9 cellular contexts compared by ENCODE assay signal in the genomic region with DNA sequence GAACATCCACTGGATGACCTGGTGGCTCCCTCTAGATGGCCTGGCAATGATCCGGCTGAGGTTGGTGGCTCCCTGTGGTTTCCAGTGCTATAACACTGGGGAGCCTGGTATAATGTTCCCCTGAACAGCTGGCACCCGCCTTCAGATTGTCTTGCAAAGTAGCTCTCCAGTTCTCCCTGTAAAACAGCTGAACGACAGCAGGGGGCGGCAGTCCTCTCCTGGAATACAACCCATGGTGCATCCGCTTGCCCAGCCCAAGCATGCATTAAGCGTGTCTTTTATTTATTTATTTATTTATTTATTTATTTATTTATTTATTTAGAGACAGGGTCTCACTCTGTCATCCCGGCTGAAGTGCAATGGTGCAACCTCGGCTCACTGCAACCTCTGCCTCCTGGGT.
DNase-seq lines count a peak whose midpoint lies in the region; ATAC-seq, FAIRE-seq and TF ChIP-seq lines count a peak whose summit lies in the region.
"Had no signal": no experiment of that assay in that cellular context is flagged by ENCODE, and none has a peak within 500 bp of the region (broad histone marks: within the 10 kb centered on the region; RNA-seq: fewer than 3 reads in every experiment).

No MANE protein-coding gene starts in this region.

- 6% methylated on average over 8 of the region's 8 CpGs for WGBS in GM12878 (ENCODE audit: insufficient coverage, insufficient replicate concordance, low lambda C conversion rate, missing lambda C conversion rate)

- no peak for ATAC-seq in activated CD4-positive, alpha-beta T cell treated with anti-CD3 and anti-CD28 coated beads for 36 hours
- ATAC-seq in GM12878: peak; percentile 53

- POLR2A ChIA-PET in activated CD4-positive, alpha-beta T cell treated with anti-CD3 and anti-CD28 coated beads for 36 hours (lab: Charles Lee): no interaction called here
- POLR2A ChIA-PET in GM12878 (lab: Charles Lee): no interaction called here

- no TSS peak for BruUV-seq in GM12878 (replicated peaks; lab: Mats Ljungman, UMichigan)

- H2AFZ ChIP-seq in GM12878 (ENCODE audit: control insufficient read depth, low read depth, low read length): no peak overlapping the region

- no peak for TF ChIP-seq POLR2A in GM12878 (IDR thresholded peaks at IDR 0.05; ENCODE audit: low read depth, low read length)

- no peaks in the 10 kb centered on the region for H3K9me3 ChIP-seq in GM12878 (replicated peaks; ENCODE audit: control insufficient read depth, insufficient read depth, low read length)

- FAIRE-seq in GM12878 (lab: Jason Lieb, UNC): no peak
- FAIRE-seq: G401.6 had no signal

- peak; percentile 36 to 52 (median 37); a peak in 5 of 6 replicates for TF ChIP-seq CTCF in GM12878 (IDR thresholded peaks at IDR 0.05 in 2 of 3, conservative IDR thresholded peaks at IDR 0.05 in 1 of 3; ENCODE audit: control insufficient read depth in 2 of 3, extremely low read depth in 1 of 3, insufficient read depth in 1 of 3, low read depth in 3 of 3, low read length in 3 of 3)
- peak; percentile 53 for TF ChIP-seq CTCF in progenitor cell of endocrine pancreas (IDR thresholded peaks at IDR 0.05; ENCODE audit: unreplicated experiment)

- H3K27me3 Mint-ChIP-seq in activated CD4-positive, alpha-beta T cell treated with anti-CD3 and anti-CD28 coated beads for 36 hours: peaks cover 20% of the 10 kb centered on the region
- peaks cover 29% of the 10 kb centered on the region for H3K27me3 Mint-ChIP-seq in progenitor cell of endocrine pancreas

- H3K4me2 ChIP-seq in GM12878 (ENCODE audit: control insufficient read depth, insufficient read depth): no peak overlapping the region

- H3K9me3 Mint-ChIP-seq in activated CD4-positive, alpha-beta T cell treated with anti-CD3 and anti-CD28 coated beads for 36 hours (ENCODE audit: low read depth): no peaks in the 10 kb centered on the region
- H3K9me3 Mint-ChIP-seq in progenitor cell of endocrine pancreas (ENCODE audit: low read depth): no peaks in the 10 kb centered on the region

- in situ Hi-C loops in GM12878 (cut with MboI): no loop called here

- H3K4me1 ChIP-seq in GM12878 (ENCODE audit: control insufficient read depth, insufficient read depth, low read length): no peaks in the 10 kb centered on the region

- H3K27ac Mint-ChIP-seq in activated CD4-positive, alpha-beta T cell treated with anti-CD3 and anti-CD28 coated beads for 36 hours: no peak overlapping the region
- no peak overlapping the region for H3K27ac Mint-ChIP-seq in progenitor cell of endocrine pancreas

- H3K4me3 Mint-ChIP-seq in activated CD4-positive, alpha-beta T cell treated with anti-CD3 and anti-CD28 coated beads for 36 hours: no peak overlapping the region
- no peak overlapping the region for H3K4me3 Mint-ChIP-seq in progenitor cell of endocrine pancreas (ENCODE audit: low read depth)

- H3K9ac ChIP-seq in GM12878 (ENCODE audit: control insufficient read depth, insufficient read depth, low read length): no peak overlapping the region

- RAD21 ChIA-PET in GM12878 (lab: Charles Lee; ENCODE audit: unreplicated experiment): interaction anchor here (0.5 to 2.6 kb wide), 3 partner anchors 16 to 178 kb away, joined by 3 to 8 read pairs (median 6); no protein-coding TSS in a partner anchor

- peak; percentile 50 for TF ChIP-seq RAD21 in GM12878 (IDR thresholded peaks at IDR 0.05; ENCODE audit: insufficient read depth, low read depth, low read length)

- H3K4me3 ChIP-seq in GM12878: no peak overlapping the region

- H3K79me2 ChIP-seq in GM12878 (ENCODE audit: control insufficient read depth, insufficient read depth, low read length): no peaks in the 10 kb centered on the region

- no peak overlapping the region for H3K27ac ChIP-seq in GM12878 (ENCODE audit: control insufficient read depth, insufficient read depth)

- H3K27me3 ChIP-seq in GM12878 (replicated peaks in 1 of 2; ENCODE audit: control insufficient read depth in 2 of 2, insufficient read depth in 2 of 2, low read length in 1 of 2): peaks cover 0 to 3% of the 10 kb centered on the region in 2 experiments; a peak in 2 of 4 replicates

- no peaks in the 10 kb centered on the region for H3K36me3 Mint-ChIP-seq in activated CD4-positive, alpha-beta T cell treated with anti-CD3 and anti-CD28 coated beads for 36 hours (ENCODE audit: low read depth)
- H3K36me3 Mint-ChIP-seq in progenitor cell of endocrine pancreas (ENCODE audit: insufficient read depth): no peaks in the 10 kb centered on the region

- DNase-seq in activated CD4-positive, alpha-beta T cell treated with anti-CD3 and anti-CD28 coated beads for 36 hours: peak; percentile 61
- DNase-seq in activated CD4-positive, alpha-beta T cell treated with anti-CD3 and anti-CD28 coated beads, Interleukin-2, amount 50 U/mL, for 4 hours: no peak
- DNase-seq in LHCN-M2 (ENCODE audit: low read depth) (peak; percentile 15), GM12878 (ENCODE audit: low read depth, low spot score) (no peak), progenitor cell of endocrine pancreas (ENCODE audit: low spot score, unreplicated experiment) (peak; percentile 9), hepatic stellate cell (ENCODE audit: low spot score) (no peak), Ammon's horn (ENCODE audit: low spot score) (no peak), NCI-H446 treated with DMSO at 0.1 percent for 48 hours (lab: John Stamatoyannopoulos, UW) (no peak)

- H3K36me3 ChIP-seq in GM12878 (ENCODE audit: control insufficient read depth in 2 of 2, insufficient read depth in 2 of 2, low read length in 1 of 2): no peaks in the 10 kb centered on the region

- intact Hi-C loops in activated CD4-positive, alpha-beta T cell treated with anti-CD3 and anti-CD28 coated beads for 36 hours (cut with DNase I, micrococcal nuclease): loop anchor here (1.0 to 5.0 kb wide), 3 partner anchors 127 to 178 kb away; no protein-coding TSS in a partner anchor
- intact Hi-C loops in GM12878 (cut with micrococcal nuclease; ENCODE audit: unreplicated experiment): loop anchor here (1.0 kb wide), 2 partner anchors 127 to 177 kb away; no protein-coding TSS in a partner anchor

- TF ChIP-seq EP300 in GM12878 (IDR thresholded peaks at IDR 0.05; ENCODE audit: borderline replicate concordance in 1 of 2, control insufficient read depth in 1 of 2, low read depth in 2 of 2, low read length in 2 of 2): no peak

- H3K4me1 Mint-ChIP-seq in activated CD4-positive, alpha-beta T cell treated with anti-CD3 and anti-CD28 coated beads for 36 hours: no peaks in the 10 kb centered on the region
- peaks cover 6% of the 10 kb centered on the region for H3K4me1 Mint-ChIP-seq in progenitor cell of endocrine pancreas (ENCODE audit: low read depth)

- H4K20me1 ChIP-seq in GM12878 (ENCODE audit: control insufficient read depth, insufficient read depth): no peaks in the 10 kb centered on the region

- CTCF ChIA-PET in activated CD4-positive, alpha-beta T cell treated with anti-CD3 and anti-CD28 coated beads for 36 hours (lab: Charles Lee): interaction anchor here (0.6 to 1.9 kb wide), 5 partner anchors 33 to 307 kb away, joined by 3 to 12 read pairs (median 4); no protein-coding TSS in a partner anchor
- CTCF ChIA-PET in GM12878 (lab: Yijun Ruan, JAX): interaction anchor here (0.7 to 2.3 kb wide), 10 partner anchors 9 to 713 kb away, joined by 3 to 19 read pairs (median 4); no protein-coding TSS in a partner anchor

- SMC1A ChIA-PET in GM12878 (lab: Charles Lee; ENCODE audit: uncharacterized antibody, unreplicated experiment): interaction anchor here (0.6 to 1.3 kb wide), 3 partner anchors 54 to 178 kb away, joined by 3 to 10 read pairs (median 5); no protein-coding TSS in a partner anchor

TF ChIP-seq in GM12878, 131 proteins besides CTCF, POLR2A, EP300 and RAD21 (continues in another document):
- TF ChIP-seq STAT1 (conservative IDR thresholded peaks at IDR 0.05) (no peak), WRNIP1 (IDR thresholded peaks at IDR 0.05; ENCODE audit: borderline replicate concordance, low read depth, low read length) (no peak), SMC3 (IDR thresholded peaks at IDR 0.05; ENCODE audit: borderline replicate concordance, low read length) (peak; percentile 45; the same call in 1 of the 2 replicates)
- TF ChIP-seq, protein P1, sequence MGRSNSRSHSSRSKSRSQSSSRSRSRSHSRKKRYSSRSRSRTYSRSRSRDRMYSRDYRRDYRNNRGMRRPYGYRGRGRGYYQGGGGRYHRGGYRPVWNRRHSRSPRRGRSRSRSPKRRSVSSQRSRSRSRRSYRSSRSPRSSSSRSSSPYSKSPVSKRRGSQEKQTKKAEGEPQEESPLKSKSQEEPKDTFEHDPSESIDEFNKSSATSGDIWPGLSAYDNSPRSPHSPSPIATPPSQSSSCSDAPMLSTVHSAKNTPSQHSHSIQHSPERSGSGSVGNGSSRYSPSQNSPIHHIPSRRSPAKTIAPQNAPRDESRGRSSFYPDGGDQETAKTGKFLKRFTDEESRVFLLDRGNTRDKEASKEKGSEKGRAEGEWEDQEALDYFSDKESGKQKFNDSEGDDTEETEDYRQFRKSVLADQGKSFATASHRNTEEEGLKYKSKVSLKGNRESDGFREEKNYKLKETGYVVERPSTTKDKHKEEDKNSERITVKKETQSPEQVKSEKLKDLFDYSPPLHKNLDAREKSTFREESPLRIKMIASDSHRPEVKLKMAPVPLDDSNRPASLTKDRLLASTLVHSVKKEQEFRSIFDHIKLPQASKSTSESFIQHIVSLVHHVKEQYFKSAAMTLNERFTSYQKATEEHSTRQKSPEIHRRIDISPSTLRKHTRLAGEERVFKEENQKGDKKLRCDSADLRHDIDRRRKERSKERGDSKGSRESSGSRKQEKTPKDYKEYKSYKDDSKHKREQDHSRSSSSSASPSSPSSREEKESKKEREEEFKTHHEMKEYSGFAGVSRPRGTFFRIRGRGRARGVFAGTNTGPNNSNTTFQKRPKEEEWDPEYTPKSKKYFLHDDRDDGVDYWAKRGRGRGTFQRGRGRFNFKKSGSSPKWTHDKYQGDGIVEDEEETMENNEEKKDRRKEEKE (IDR thresholded peaks at IDR 0.05): no peak

Comparison
In these comparisons a context has a peak if more than half of its experiments do, and no peak if none do; other contexts are left out.
1. DNase-seq: peak in activated CD4-positive, alpha-beta T cell treated with anti-CD3 and anti-CD28 coated beads for 36 hours (single experiment), LHCN-M2 (single experiment) and progenitor cell of endocrine pancreas (single experiment); none in activated CD4-positive, alpha-beta T cell treated with anti-CD3 and anti-CD28 coated beads, Interleukin-2, amount 50 U/mL, for 4 hours (0 of 2), GM12878 (single experiment), hepatic stellate cell (single experiment), Ammon's horn (single experiment) and NCI-H446 treated with DMSO at 0.1 percent for 48 hours (single experiment).